ENCODE assay signal across 20 cellular contexts in genomic region chr11:62423012-62423411, GRCh38. TPM values are rescaled to one million over a fixed set of nuclear protein-coding genes. Genes with fewer than 3 reads are reported as not detected.
A peak's percentile ranks its signal among the peaks of the same experiment; 100 is the strongest.
DNase-seq lines count a peak whose midpoint lies in the region; ATAC-seq and TF ChIP-seq lines count a peak whose summit lies in the region.
"Had no signal": no experiment of that assay in that cellular context is flagged by ENCODE, and none has a peak within 500 bp of the region (broad histone marks: within the 10 kb centered on the region; RNA-seq: fewer than 3 reads in every experiment).

No MANE protein-coding gene starts in this region.

- H3K27ac Mint-ChIP-seq in activated CD4-positive, alpha-beta T cell treated with anti-CD3 and anti-CD28 coated beads, Interleukin-2, amount 10 ng/mL, durations not matched to agents 7 days and 5 days = peak overlapping the region; percentile 1
- H3K27ac Mint-ChIP-seq in glutamatergic neuron (ENCODE audit: unreplicated experiment) = no peak overlapping the region
- peak overlapping the region; percentile 33 for H3K27ac Mint-ChIP-seq in stimulated activated effector memory CD8-positive, alpha-beta T cell treated with anti-CD3 and anti-CD28 coated beads, Interleukin-12 subunit alpha, Interleukin-12 subunit beta, amount 100 ng/mL, for 72 hours

- H3K4me1 ChIP-seq in Panc1 (ENCODE audit: control insufficient read depth, insufficient read depth, low read length) (peaks cover 41% of the 10 kb centered on the region), esophagus muscularis mucosa (peaks cover 13 to 71% (median 51%) of the 10 kb centered on the region in 4 donors)

- peaks cover 27% of the 10 kb centered on the region for H3K4me1 Mint-ChIP-seq in activated CD4-positive, alpha-beta T cell treated with anti-CD3 and anti-CD28 coated beads, Interleukin-2, amount 10 ng/mL, durations not matched to agents 7 days and 5 days
- no peaks in the 10 kb centered on the region for H3K4me1 Mint-ChIP-seq in glutamatergic neuron (ENCODE audit: low read depth, unreplicated experiment)
- H3K4me1 Mint-ChIP-seq in stimulated activated effector memory CD8-positive, alpha-beta T cell treated with anti-CD3 and anti-CD28 coated beads, Interleukin-12 subunit alpha, Interleukin-12 subunit beta, amount 100 ng/mL, for 72 hours = peaks cover 27% of the 10 kb centered on the region

- intact Hi-C loops in Panc1 (cut with micrococcal nuclease; ENCODE audit: unreplicated experiment) (loop anchor here (5.0 kb wide), 1 partner anchor 119 kb away; no protein-coding TSS in a partner anchor), esophagus muscularis mucosa (cut with DNase I) (loop anchor here (5.0 kb wide), 1 partner anchor 139 kb away; no protein-coding TSS in a partner anchor)

- no peak overlapping the region for H3K4me3 Mint-ChIP-seq in activated CD4-positive, alpha-beta T cell treated with anti-CD3 and anti-CD28 coated beads, Interleukin-2, amount 10 ng/mL, durations not matched to agents 7 days and 5 days
- H3K4me3 Mint-ChIP-seq in glutamatergic neuron (ENCODE audit: unreplicated experiment) = peak overlapping the region; percentile 23
- H3K4me3 Mint-ChIP-seq in stimulated activated effector memory CD8-positive, alpha-beta T cell treated with anti-CD3 and anti-CD28 coated beads, Interleukin-12 subunit alpha, Interleukin-12 subunit beta, amount 100 ng/mL, for 72 hours = no peak overlapping the region

- no peak for TF ChIP-seq EP300 in esophagus muscularis mucosa (IDR thresholded peaks at IDR 0.05)

- no peaks in the 10 kb centered on the region for H3K36me3 Mint-ChIP-seq in activated CD4-positive, alpha-beta T cell treated with anti-CD3 and anti-CD28 coated beads, Interleukin-2, amount 10 ng/mL, durations not matched to agents 7 days and 5 days (ENCODE audit: low read depth)
- peaks cover 2% of the 10 kb centered on the region for H3K36me3 Mint-ChIP-seq in glutamatergic neuron (ENCODE audit: unreplicated experiment)
- H3K36me3 Mint-ChIP-seq in stimulated activated effector memory CD8-positive, alpha-beta T cell treated with anti-CD3 and anti-CD28 coated beads, Interleukin-12 subunit alpha, Interleukin-12 subunit beta, amount 100 ng/mL, for 72 hours = peaks cover 7% of the 10 kb centered on the region

- TF ChIP-seq CTCF in Panc1 (IDR thresholded peaks at IDR 0.05) (no peak), glutamatergic neuron (IDR thresholded peaks at IDR 0.05; ENCODE audit: partially characterized antibody, unreplicated experiment) (no peak), esophagus muscularis mucosa (IDR thresholded peaks at IDR 0.05) (no peak)

- H3K27me3 Mint-ChIP-seq in activated CD4-positive, alpha-beta T cell treated with anti-CD3 and anti-CD28 coated beads, Interleukin-2, amount 10 ng/mL, durations not matched to agents 7 days and 5 days = peaks cover 13% of the 10 kb centered on the region
- peaks cover 4% of the 10 kb centered on the region for H3K27me3 Mint-ChIP-seq in glutamatergic neuron (ENCODE audit: unreplicated experiment)

- POLR2A ChIA-PET in activated CD4-positive, alpha-beta T cell treated with anti-CD3 and anti-CD28 coated beads, Interleukin-2, amount 10 ng/mL, durations not matched to agents 7 days and 5 days (lab: Charles Lee) = no interaction called here
- POLR2A ChIA-PET in Panc1 (lab: Charles Lee) = no interaction called here

- H3K4me3 ChIP-seq in Panc1 (ENCODE audit: low read depth in 2 of 2, low read length in 2 of 2) (no peak overlapping the region), esophagus muscularis mucosa (no peak overlapping the region)
- H3K4me3 ChIP-seq: PC-9 had no signal

- no peaks in the 10 kb centered on the region for H3K9me3 Mint-ChIP-seq in activated CD4-positive, alpha-beta T cell treated with anti-CD3 and anti-CD28 coated beads, Interleukin-2, amount 10 ng/mL, durations not matched to agents 7 days and 5 days
- no peaks in the 10 kb centered on the region for H3K9me3 Mint-ChIP-seq in glutamatergic neuron (ENCODE audit: unreplicated experiment)
- H3K9me3 Mint-ChIP-seq in stimulated activated effector memory CD8-positive, alpha-beta T cell treated with anti-CD3 and anti-CD28 coated beads, Interleukin-12 subunit alpha, Interleukin-12 subunit beta, amount 100 ng/mL, for 72 hours = no peaks in the 10 kb centered on the region

- H3K9me3 ChIP-seq in Panc1 (ENCODE audit: control insufficient read depth, insufficient read depth, low read depth, low read length) (no peaks in the 10 kb centered on the region), esophagus muscularis mucosa (no peaks in the 10 kb centered on the region)

- no peaks in the 10 kb centered on the region for H3K36me3 ChIP-seq in Panc1 (ENCODE audit: control insufficient read depth, insufficient read depth, low read length)
- H3K36me3 ChIP-seq in esophagus muscularis mucosa = no peaks in the 10 kb centered on the region

- TF ChIP-seq POLR2A in esophagus muscularis mucosa (IDR thresholded peaks at IDR 0.05; ENCODE audit: low read depth) = no peak

- no peak for ATAC-seq in Panc1
- ATAC-seq in stimulated activated effector memory CD8-positive, alpha-beta T cell treated with anti-CD3 and anti-CD28 coated beads, Interleukin-12 subunit alpha, Interleukin-12 subunit beta, amount 100 ng/mL, for 72 hours = no peak
- ATAC-seq in GM21423 (IDR thresholded peaks at IDR 0.05; ENCODE audit: unreplicated experiment) = no peak

- DNase-seq in activated CD4-positive, alpha-beta T cell treated with anti-CD3 and anti-CD28 coated beads, Interleukin-2, amount 10 ng/mL, durations not matched to agents 7 days and 5 days = no peak
- no peak for DNase-seq in activated CD4-positive, alpha-beta T cell treated with anti-CD3 and anti-CD28 coated beads, Interleukin-2, amount 50 U/mL, for 4 hours
- DNase-seq in Panc1 (ENCODE audit: low read depth, low spot score) (no peak), glutamatergic neuron (no peak), esophagus muscularis mucosa (ENCODE audit: extremely low spot score) (no peak)
- DNase-seq in stimulated activated effector memory CD8-positive, alpha-beta T cell treated with anti-CD3 and anti-CD28 coated beads, Interleukin-12 subunit alpha, Interleukin-12 subunit beta, amount 100 ng/mL, for 72 hours (ENCODE audit: low spot score in 2 of 2) = no peak
- no peak for DNase-seq in activated CD4-positive, CD25-positive, alpha-beta regulatory T cell treated with anti-CD3 and anti-CD28 coated beads, Interleukin-2, amount 50 U/mL, for 72 hours
- DNase-seq: Calu3, GOT3, NCI-H1417 treated with DMSO at 0.1 percent for 48 hours, NCI-H187 treated with DMSO at 0.1 percent for 48 hours, NCI-H226, NCI-H524, NCI-H82, PC-9 had no signal

- 87% methylated on average over 4 of the region's 4 CpGs for WGBS in esophagus muscularis mucosa

- H3K27me3 ChIP-seq in Panc1 (ENCODE audit: control insufficient read depth, insufficient read depth, low read length) (no peaks in the 10 kb centered on the region), esophagus muscularis mucosa (no peaks in the 10 kb centered on the region)

- H3K27ac ChIP-seq in Panc1 (ENCODE audit: low read length) = peak overlapping the region; percentile 98
- no peak overlapping the region for H3K27ac ChIP-seq in esophagus muscularis mucosa (replicated peaks in 1 of 4)
- H3K27ac ChIP-seq: 22Rv1, KMS-11, PC-9 had no signal

- CTCF ChIA-PET in activated CD4-positive, alpha-beta T cell treated with anti-CD3 and anti-CD28 coated beads, Interleukin-2, amount 10 ng/mL, durations not matched to agents 7 days and 5 days (lab: Charles Lee) = interaction anchor here (1.0 to 6.9 kb wide), 4 partner anchors 10 to 151 kb away, joined by 4 to 85 read pairs (median 36); partner anchors contain the start of gene EEF1G
- CTCF ChIA-PET in Panc1 (lab: Charles Lee) = interaction anchor here (0.7 to 3.2 kb wide), 2 partner anchors 11 to 28 kb away, joined by 6 to 25 read pairs; no protein-coding TSS in a partner anchor

- BruUV-seq in Panc1 (replicated peaks; lab: Mats Ljungman, UMichigan) = no TSS peak

- in situ Hi-C loops in Panc1 (cut with HindIII; ENCODE audit: low pct_unique_long_range_greater_than_20kb, low sequenced_read_pairs) = no loop called here

RNA-seq across cellular contexts. Expression of gene SCGB1A1, which starts 4.2 kb away (rescaled TPM):
- not detected for total RNA-seq in activated CD4-positive, alpha-beta T cell treated with anti-CD3 and anti-CD28 coated beads, Interleukin-2, amount 10 ng/mL, durations not matched to agents 7 days and 5 days
- 1.1 TPM for total RNA-seq in Panc1 (2021; ENCODE audit: unreplicated experiment)
- 0.70 TPM for polyA plus RNA-seq in Panc1 (2012; ENCODE audit: insufficient read length)
- not detected for total RNA-seq in glutamatergic neuron (ENCODE audit: unreplicated experiment)
- total RNA-seq in esophagus muscularis mucosa = 1 to 10 TPM in 1 of 4 donors, not detected in 3; 3.0 TPM
- total RNA-seq: Calu3, M059J, PC-9 had no signal
- polyA plus RNA-seq: AG04450 had no signal
